In genomic region chr16:81645303-81645702, GRCh38 we compare ENCODE assay signal across 1 cellular context.
TF ChIP-seq lines count a peak whose summit lies in the region.

No MANE protein-coding gene starts in this region.

TF ChIP-seq in GM23338, 12 proteins besides CTCF, POLR2A, EP300 and RAD21 (continued from another document):
- TF ChIP-seq, protein P1, sequence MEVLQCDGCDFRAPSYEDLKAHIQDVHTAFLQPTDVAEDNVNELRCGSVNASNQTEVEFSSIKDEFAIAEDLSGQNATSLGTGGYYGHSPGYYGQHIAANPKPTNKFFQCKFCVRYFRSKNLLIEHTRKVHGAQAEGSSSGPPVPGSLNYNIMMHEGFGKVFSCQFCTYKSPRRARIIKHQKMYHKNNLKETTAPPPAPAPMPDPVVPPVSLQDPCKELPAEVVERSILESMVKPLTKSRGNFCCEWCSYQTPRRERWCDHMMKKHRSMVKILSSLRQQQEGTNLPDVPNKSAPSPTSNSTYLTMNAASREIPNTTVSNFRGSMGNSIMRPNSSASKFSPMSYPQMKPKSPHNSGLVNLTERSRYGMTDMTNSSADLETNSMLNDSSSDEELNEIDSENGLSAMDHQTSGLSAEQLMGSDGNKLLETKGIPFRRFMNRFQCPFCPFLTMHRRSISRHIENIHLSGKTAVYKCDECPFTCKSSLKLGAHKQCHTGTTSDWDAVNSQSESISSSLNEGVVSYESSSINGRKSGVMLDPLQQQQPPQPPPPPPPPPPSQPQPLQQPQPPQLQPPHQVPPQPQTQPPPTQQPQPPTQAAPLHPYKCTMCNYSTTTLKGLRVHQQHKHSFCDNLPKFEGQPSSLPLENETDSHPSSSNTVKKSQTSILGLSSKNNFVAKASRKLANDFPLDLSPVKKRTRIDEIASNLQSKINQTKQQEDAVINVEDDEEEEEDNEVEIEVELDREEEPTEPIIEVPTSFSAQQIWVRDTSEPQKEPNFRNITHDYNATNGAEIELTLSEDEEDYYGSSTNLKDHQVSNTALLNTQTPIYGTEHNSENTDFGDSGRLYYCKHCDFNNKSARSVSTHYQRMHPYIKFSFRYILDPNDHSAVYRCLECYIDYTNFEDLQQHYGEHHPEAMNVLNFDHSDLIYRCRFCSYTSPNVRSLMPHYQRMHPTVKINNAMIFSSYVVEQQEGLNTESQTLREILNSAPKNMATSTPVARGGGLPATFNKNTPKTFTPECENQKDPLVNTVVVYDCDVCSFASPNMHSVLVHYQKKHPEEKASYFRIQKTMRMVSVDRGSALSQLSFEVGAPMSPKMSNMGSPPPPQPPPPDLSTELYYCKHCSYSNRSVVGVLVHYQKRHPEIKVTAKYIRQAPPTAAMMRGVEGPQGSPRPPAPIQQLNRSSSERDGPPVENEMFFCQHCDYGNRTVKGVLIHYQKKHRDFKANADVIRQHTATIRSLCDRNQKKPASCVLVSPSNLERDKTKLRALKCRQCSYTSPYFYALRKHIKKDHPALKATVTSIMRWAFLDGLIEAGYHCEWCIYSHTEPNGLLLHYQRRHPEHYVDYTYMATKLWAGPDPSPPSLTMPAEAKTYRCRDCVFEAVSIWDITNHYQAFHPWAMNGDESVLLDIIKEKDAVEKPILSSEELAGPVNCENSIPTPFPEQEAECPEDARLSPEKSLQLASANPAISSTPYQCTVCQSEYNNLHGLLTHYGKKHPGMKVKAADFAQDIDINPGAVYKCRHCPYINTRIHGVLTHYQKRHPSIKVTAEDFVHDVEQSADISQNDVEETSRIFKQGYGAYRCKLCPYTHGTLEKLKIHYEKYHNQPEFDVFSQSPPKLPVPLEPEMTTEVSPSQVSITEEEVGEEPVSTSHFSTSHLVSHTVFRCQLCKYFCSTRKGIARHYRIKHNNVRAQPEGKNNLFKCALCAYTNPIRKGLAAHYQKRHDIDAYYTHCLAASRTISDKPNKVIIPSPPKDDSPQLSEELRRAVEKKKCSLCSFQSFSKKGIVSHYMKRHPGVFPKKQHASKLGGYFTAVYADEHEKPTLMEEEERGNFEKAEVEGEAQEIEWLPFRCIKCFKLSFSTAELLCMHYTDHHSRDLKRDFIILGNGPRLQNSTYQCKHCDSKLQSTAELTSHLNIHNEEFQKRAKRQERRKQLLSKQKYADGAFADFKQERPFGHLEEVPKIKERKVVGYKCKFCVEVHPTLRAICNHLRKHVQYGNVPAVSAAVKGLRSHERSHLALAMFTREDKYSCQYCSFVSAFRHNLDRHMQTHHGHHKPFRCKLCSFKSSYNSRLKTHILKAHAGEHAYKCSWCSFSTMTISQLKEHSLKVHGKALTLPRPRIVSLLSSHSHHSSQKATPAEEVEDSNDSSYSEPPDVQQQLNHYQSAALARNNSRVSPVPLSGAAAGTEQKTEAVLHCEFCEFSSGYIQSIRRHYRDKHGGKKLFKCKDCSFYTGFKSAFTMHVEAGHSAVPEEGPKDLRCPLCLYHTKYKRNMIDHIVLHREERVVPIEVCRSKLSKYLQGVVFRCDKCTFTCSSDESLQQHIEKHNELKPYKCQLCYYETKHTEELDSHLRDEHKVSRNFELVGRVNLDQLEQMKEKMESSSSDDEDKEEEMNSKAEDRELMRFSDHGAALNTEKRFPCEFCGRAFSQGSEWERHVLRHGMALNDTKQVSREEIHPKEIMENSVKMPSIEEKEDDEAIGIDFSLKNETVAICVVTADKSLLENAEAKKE (CRISPR knock-in tag; IDR thresholded peaks at IDR 0.05): no peak
- TF ChIP-seq ZNF331 (CRISPR knock-in tag; IDR thresholded peaks at IDR 0.05; ENCODE audit: low read depth): no peak
- no peak for TF ChIP-seq JUNB (IDR thresholded peaks at IDR 0.05; ENCODE audit: unreplicated experiment)
- TF ChIP-seq EZH2phosphoT487 (IDR thresholded peaks at IDR 0.05; ENCODE audit: unreplicated experiment): no peak
